Comparison of ENCODE assay signal across 8 cellular contexts in the genomic region with DNA sequence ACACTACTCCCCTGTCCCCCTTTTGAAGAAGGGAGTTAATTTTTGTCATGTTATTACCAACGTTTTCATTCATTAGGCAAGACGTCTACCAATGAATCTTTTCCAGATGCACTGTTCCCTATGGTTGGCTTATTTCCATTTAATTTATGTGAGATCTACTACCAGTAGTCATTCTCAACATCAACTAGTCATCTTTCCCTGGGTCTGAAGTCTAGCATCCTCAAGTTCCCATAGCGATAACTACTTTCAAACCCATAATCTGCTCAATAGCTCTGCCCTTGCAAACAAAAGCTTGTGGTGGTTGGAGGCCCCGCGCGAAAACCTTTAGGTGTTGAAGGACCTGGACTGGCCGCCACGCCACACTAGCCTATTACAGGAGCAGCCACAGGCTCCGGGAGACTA. TPM values are rescaled to one million over a fixed set of nuclear protein-coding genes. Genes with fewer than 3 reads are reported as not detected.
DNase-seq lines count a peak whose midpoint lies in the region; ATAC-seq and TF ChIP-seq lines count a peak whose summit lies in the region.

No MANE protein-coding gene starts in this region.

- H3K4me1 ChIP-seq in lower lobe of right lung (peaks cover 26% of the 10 kb centered on the region), uterus (no peaks in the 10 kb centered on the region)

- peak overlapping the region; percentile 77 for H3K27ac Mint-ChIP-seq in activated T-cell treated with anti-CD3 and anti-CD28 coated beads, Interleukin-2, amount 50 U/mL, for 72 hours

- no peaks in the 10 kb centered on the region for H3K27me3 Mint-ChIP-seq in activated T-cell treated with anti-CD3 and anti-CD28 coated beads, Interleukin-2, amount 50 U/mL, for 72 hours (ENCODE audit: low read depth)

- intact Hi-C loops in lower lobe of right lung (cut with DNase I) (no loop called here), uterus (cut with DNase I; ENCODE audit: low total_unique reads) (no loop called here)

- DNase-seq in activated T-cell treated with anti-CD3 and anti-CD28 coated beads, Interleukin-2, amount 50 U/mL, for 72 hours: no peak
- DNase-seq in activated T-cell treated with anti-CD3 and anti-CD28 coated beads, Interleukin-2, amount 50 U/mL, for 48 hours: no peak
- DNase-seq in NCI-H2227 treated with DMSO at 0.1 percent for 48 hours (lab: John Stamatoyannopoulos, UW): peak; percentile 64
- DNase-seq in brain microvascular endothelial cell: peak; percentile 66
- peak; percentile 71 for DNase-seq in lower lobe of right lung
- no peak for DNase-seq in uterus
- no peak for DNase-seq in superior temporal gyrus (ENCODE audit: extremely low spot score)
- no peak for DNase-seq in UCSD-AML1 (lab: John Stamatoyannopoulos, UW; ENCODE audit: unreplicated experiment)

- H3K4me1 Mint-ChIP-seq in activated T-cell treated with anti-CD3 and anti-CD28 coated beads, Interleukin-2, amount 50 U/mL, for 72 hours (ENCODE audit: low read depth): peaks cover 75% of the 10 kb centered on the region

- peak overlapping the region; percentile 69 for H3K27ac ChIP-seq in brain microvascular endothelial cell
- peak overlapping the region; percentile 92 for H3K27ac ChIP-seq in lower lobe of right lung
- H3K27ac ChIP-seq in uterus: peak overlapping the region; percentile 96

- peak overlapping the region; percentile 90 for H3K4me3 ChIP-seq in brain microvascular endothelial cell (ENCODE audit: low read depth, low read length)
- peak overlapping the region; percentile 77 for H3K4me3 ChIP-seq in lower lobe of right lung
- H3K4me3 ChIP-seq in uterus: peak overlapping the region; percentile 60 to 62

- no peaks in the 10 kb centered on the region for H3K9me3 Mint-ChIP-seq in activated T-cell treated with anti-CD3 and anti-CD28 coated beads, Interleukin-2, amount 50 U/mL, for 72 hours

- H3K9me3 ChIP-seq in lower lobe of right lung (no peaks in the 10 kb centered on the region), uterus (no peaks in the 10 kb centered on the region)

- TF ChIP-seq CTCF in brain microvascular endothelial cell (IDR thresholded peaks at IDR 0.05; ENCODE audit: low read depth, low read length, missing control alignments) (no peak), lower lobe of right lung (IDR thresholded peaks at IDR 0.05) (no peak), uterus (IDR thresholded peaks at IDR 0.05) (no peak)

- no peaks in the 10 kb centered on the region for H3K27me3 ChIP-seq in brain microvascular endothelial cell (replicated peaks)
- no peaks in the 10 kb centered on the region for H3K27me3 ChIP-seq in lower lobe of right lung (ENCODE audit: low read depth)
- no peaks in the 10 kb centered on the region for H3K27me3 ChIP-seq in uterus

- in situ Hi-C loops in brain microvascular endothelial cell (cut with HindIII; ENCODE audit: low pct_ligation_motif_present, low sequenced_read_pairs): no loop called here

- no peaks in the 10 kb centered on the region for H3K36me3 ChIP-seq in brain microvascular endothelial cell (replicated peaks)
- H3K36me3 ChIP-seq in lower lobe of right lung: no peaks in the 10 kb centered on the region
- H3K36me3 ChIP-seq in uterus: no peaks in the 10 kb centered on the region

- H3K4me3 Mint-ChIP-seq in activated T-cell treated with anti-CD3 and anti-CD28 coated beads, Interleukin-2, amount 50 U/mL, for 72 hours: peak overlapping the region; percentile 88 to 100

- no peak for TF ChIP-seq POLR2A in uterus (IDR thresholded peaks at IDR 0.05)

- peaks cover 6 to 13% of the 10 kb centered on the region in 2 donors for H3K36me3 Mint-ChIP-seq in activated T-cell treated with anti-CD3 and anti-CD28 coated beads, Interleukin-2, amount 50 U/mL, for 72 hours (ENCODE audit: insufficient read depth in 2 of 2)

- ATAC-seq in activated T-cell treated with anti-CD3 and anti-CD28 coated beads, Interleukin-2, amount 50 U/mL, for 72 hours (replicated peaks in 1 of 2): no peak
- peak in 1 of 2 donors; percentile 9 for ATAC-seq in lower lobe of right lung

RNA-seq across cellular contexts. Expression of a gene that starts 0.8 kb away (rescaled TPM):
- total RNA-seq in activated T-cell treated with anti-CD3 and anti-CD28 coated beads, Interleukin-2, amount 50 U/mL, for 72 hours: 10 to 100 TPM; 25.6 to 32.7 TPM
- total RNA-seq in lower lobe of right lung (4.7 TPM), uterus (10 to 100 TPM in 1 of 4 donors, 1 to 10 TPM in 3; 1.8 to 29.0 (median 6.9) TPM)

RNA-seq across cellular contexts. Expression of a gene that starts 1.5 kb away (rescaled TPM):
- 100 to 1,000 TPM; 174 to 190 TPM for total RNA-seq in activated T-cell treated with anti-CD3 and anti-CD28 coated beads, Interleukin-2, amount 50 U/mL, for 72 hours
- total RNA-seq in lower lobe of right lung (21.0 TPM), uterus (10 to 100 TPM in 3 of 4 donors, 1 to 10 TPM in 1; 9.4 to 42.7 (median 26.4) TPM)

RNA-seq across cellular contexts. Expression of a gene that starts 32.8 kb away (rescaled TPM):
- total RNA-seq in activated T-cell treated with anti-CD3 and anti-CD28 coated beads, Interleukin-2, amount 50 U/mL, for 72 hours: 100 to 1,000 TPM; 187 to 200 TPM
- 77.7 TPM for total RNA-seq in lower lobe of right lung
- total RNA-seq in uterus: 100 to 1,000 TPM in 1 of 4 donors, 10 to 100 TPM in 3; 52.1 to 121 (median 68.2) TPM

RNA-seq across cellular contexts. Expression of a gene that starts 47.3 kb away (rescaled TPM):
- 10 to 100 TPM; 17.6 to 18.4 TPM for total RNA-seq in activated T-cell treated with anti-CD3 and anti-CD28 coated beads, Interleukin-2, amount 50 U/mL, for 72 hours
- total RNA-seq in lower lobe of right lung (10.8 TPM), uterus (10 to 100 TPM; 12.7 to 58.8 (median 26.6) TPM)

Comparison
In these comparisons a context has a peak if more than half of its experiments do, and no peak if none do; other contexts are left out.
1. DNase-seq: peak in NCI-H2227 treated with DMSO at 0.1 percent for 48 hours (single experiment), brain microvascular endothelial cell (single experiment) and lower lobe of right lung (single experiment); none in activated T-cell treated with anti-CD3 and anti-CD28 coated beads, Interleukin-2, amount 50 U/mL, for 72 hours (0 of 2), activated T-cell treated with anti-CD3 and anti-CD28 coated beads, Interleukin-2, amount 50 U/mL, for 48 hours (0 of 2), uterus (0 of 2), superior temporal gyrus (single experiment) and UCSD-AML1 (single experiment).
2. Peak in every context shown above with its lines, with median percentiles within 50 percentile points of each other: H3K27ac ChIP-seq and H3K4me3 ChIP-seq.